In the genomic region with DNA sequence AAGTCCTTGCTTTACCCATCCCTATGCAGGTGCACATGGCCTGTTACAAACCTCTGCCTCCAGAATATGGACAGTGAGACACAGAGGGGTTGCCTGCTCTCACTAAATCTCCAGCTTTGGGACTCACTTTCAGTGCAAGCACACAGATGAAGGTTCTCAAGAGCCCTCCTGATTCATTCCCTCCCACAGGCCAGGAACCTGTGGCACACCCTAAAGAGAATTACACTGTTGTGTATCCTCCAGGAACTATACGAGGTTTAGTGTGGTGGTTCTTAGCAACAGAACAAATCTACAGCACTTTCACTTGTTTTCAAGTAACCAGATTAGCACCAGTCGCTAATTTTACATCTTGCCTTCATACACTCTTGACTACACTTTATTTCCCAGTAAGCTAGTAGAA, we compare ENCODE assay signal across 23 cellular contexts.
"Had no signal": no experiment of that assay in that cellular context is flagged by ENCODE, and none has a peak within 500 bp of the region (broad histone marks: within the 10 kb centered on the region; RNA-seq: fewer than 3 reads in every experiment).

No MANE protein-coding gene starts in this region.

- ATAC-seq: heart right ventricle; left cardiac atrium; left lung; lower lobe of right lung; naive thymus-derived CD4-positive, alpha-beta T cell; natural killer cell treated with Interleukin-12 subunit alpha and Interleukin-12 subunit beta and Interleukin-15 and Interleukin-18, amount 100 ng/mL, for 72 hours; pancreas; psoas muscle; right lobe of liver; stimulated activated effector memory CD8-positive, alpha-beta T cell treated with anti-CD3 and anti-CD28 coated beads, Interleukin-12 subunit alpha, Interleukin-12 subunit beta, amount 100 ng/mL, for 72 hours; upper lobe of right lung had no signal

- H3K4me3 ChIP-seq: heart right ventricle, hepatocyte, left lung, lower lobe of right lung, pancreas, psoas muscle, right atrium auricular region, right lobe of liver, suprapubic skin, thoracic aorta, tibial artery, upper lobe of right lung had no signal

- H3K36me3 ChIP-seq: heart right ventricle, left lung, lower lobe of right lung, pancreas, right atrium auricular region, right lobe of liver, suprapubic skin, thoracic aorta, tibial artery, upper lobe of right lung had no signal

- H3K9me3 ChIP-seq: heart right ventricle, left lung, lower lobe of right lung, pancreas, psoas muscle, right atrium auricular region, right lobe of liver, suprapubic skin, thoracic aorta, tibial artery, upper lobe of right lung had no signal

- DNase-seq: heart right ventricle; islet precursor cell; left cardiac atrium; left lung; lower lobe of right lung; mammary epithelial cell; mesenchymal stem cell; naive thymus-derived CD4-positive, alpha-beta T cell; pancreas; posterior cingulate gyrus; psoas muscle; right lobe of liver; stimulated activated CD4-positive, alpha-beta T cell treated with anti-CD3 and anti-CD28 coated beads, Interleukin-4, amount 100 ng/mL, for 24 hours; stimulated activated naive CD4-positive, alpha-beta T cell; tibial artery; trophoblast cell; upper lobe of right lung had no signal

- H3K27ac ChIP-seq: heart right ventricle, hepatocyte, left lung, lower lobe of right lung, pancreas, psoas muscle, right atrium auricular region, right lobe of liver, suprapubic skin, thoracic aorta, tibial artery, upper lobe of right lung had no signal

- H3K4me1 ChIP-seq: pancreas had no signal
